17 cellular contexts compared by ENCODE assay signal in the genomic region with DNA sequence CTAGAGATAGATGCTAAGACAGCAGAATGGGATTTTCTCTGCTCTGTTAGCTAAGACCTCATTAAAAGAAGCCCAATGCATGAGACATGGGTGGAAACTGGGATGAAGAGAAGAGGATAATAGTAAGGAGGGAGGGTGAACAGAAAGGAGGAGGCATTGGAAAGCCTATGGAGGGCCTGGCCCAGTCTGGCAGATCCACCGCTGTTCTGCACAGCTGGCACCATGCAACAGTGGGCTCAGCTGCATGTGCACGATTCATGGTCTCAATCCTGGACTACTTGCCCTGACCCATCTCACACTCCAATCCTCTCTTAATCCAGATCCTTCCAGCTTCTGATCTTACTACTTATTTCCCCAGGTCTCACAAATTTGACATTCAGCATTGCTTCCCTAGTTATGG. TPM values are rescaled to one million over a fixed set of nuclear protein-coding genes. Genes with fewer than 3 reads are reported as not detected.
DNase-seq lines count a peak whose midpoint lies in the region; ATAC-seq and TF ChIP-seq lines count a peak whose summit lies in the region.
"Had no signal": no experiment of that assay in that cellular context is flagged by ENCODE, and none has a peak within 500 bp of the region (broad histone marks: within the 10 kb centered on the region; RNA-seq: fewer than 3 reads in every experiment).

No MANE protein-coding gene starts in this region.

- CTCF ChIA-PET in SK-N-SH (lab: Yijun Ruan, JAX), result interaction anchor here (0.6 to 1.9 kb wide), 7 partner anchors 8 to 477 kb away, joined by 3 to 7 read pairs (median 3); no protein-coding TSS in a partner anchor

- peaks cover 11% of the 10 kb centered on the region for H3K4me1 Mint-ChIP-seq in chondrocyte (ENCODE audit: low read depth)

- peaks cover 1% of the 10 kb centered on the region for H3K36me3 Mint-ChIP-seq in chondrocyte (ENCODE audit: low read depth)

- no peaks in the 10 kb centered on the region for H3K9me3 Mint-ChIP-seq in chondrocyte (ENCODE audit: low read depth)

- no peaks in the 10 kb centered on the region for H3K27me3 Mint-ChIP-seq in chondrocyte (ENCODE audit: low read depth)

- H3K4me2 ChIP-seq in SK-N-SH, result peak overlapping the region; percentile 84
- H3K4me2 ChIP-seq: A549 had no signal

- H3K27me3 ChIP-seq in SK-N-SH (ENCODE audit: insufficient read depth) (no peaks in the 10 kb centered on the region), WERI-Rb-1 (ENCODE audit: insufficient read depth, low read depth, severe bottlenecking) (no peaks in the 10 kb centered on the region), skeletal muscle tissue (ENCODE audit: control insufficient read depth in 3 of 3, insufficient read depth in 3 of 3, low read length in 3 of 3) (no peaks in the 10 kb centered on the region)

- H3K4me1 ChIP-seq in SK-N-SH (ENCODE audit: control insufficient read depth in 1 of 2, insufficient read depth in 2 of 2, low read depth in 1 of 2, low read length in 1 of 2) (peaks cover 13 to 38% of the 10 kb centered on the region in 2 experiments), skeletal muscle tissue (ENCODE audit: control insufficient read depth in 3 of 3, insufficient read depth in 3 of 3, low read length in 3 of 3) (peaks cover 25 to 54% (median 38%) of the 10 kb centered on the region in 3 donors)

- no peaks in the 10 kb centered on the region for H3K9me3 ChIP-seq in SK-N-SH
- H3K9me3 ChIP-seq in WERI-Rb-1 (ENCODE audit: severe bottlenecking), result peaks cover 5% of the 10 kb centered on the region
- no peaks in the 10 kb centered on the region for H3K9me3 ChIP-seq in skeletal muscle tissue (ENCODE audit: control insufficient read depth in 3 of 3, low read length in 3 of 3)
- H3K9me3 ChIP-seq: A549, lower lobe of right lung had no signal

- no peak overlapping the region for H3K27ac Mint-ChIP-seq in chondrocyte (ENCODE audit: unreplicated experiment)

- H3K4me3 ChIP-seq in SK-N-SH (ENCODE audit: low read depth in 2 of 2, low read length in 1 of 2) (peak overlapping the region in 1 of 2 experiments; percentile 71; a peak in 2 of 4 replicates), WERI-Rb-1 (ENCODE audit: low read depth, low read length) (no peak overlapping the region), foreskin fibroblast (ENCODE audit: low read depth in 1 of 2, low read length in 2 of 2) (peak overlapping the region; percentile 71 to 81), skeletal muscle tissue (ENCODE audit: low read length in 3 of 3) (no peak overlapping the region)
- H3K4me3 ChIP-seq: A549, hepatocyte had no signal

- peaks cover 14% of the 10 kb centered on the region for H3K79me2 ChIP-seq in SK-N-SH (ENCODE audit: insufficient read depth)
- H3K79me2 ChIP-seq: hepatocyte had no signal

- WGBS in SK-N-SH (ENCODE audit: low lambda C conversion rate), result 90% methylated on average over 2 of the region's 2 CpGs

- no peak for ATAC-seq in SK-N-SH treated with all-trans-retinoic acid at 6 μM for 48 hours
- no peak for ATAC-seq in HG03571 (IDR thresholded peaks at IDR 0.05; ENCODE audit: unreplicated experiment)
- ATAC-seq in GM18861 (IDR thresholded peaks at IDR 0.05; ENCODE audit: unreplicated experiment), result no peak
- ATAC-seq: A549, lower lobe of right lung had no signal

- no peak overlapping the region for H2AFZ ChIP-seq in SK-N-SH (ENCODE audit: low read depth)
- H2AFZ ChIP-seq: hepatocyte had no signal

- DNase-seq in SK-N-SH, result no peak
- peak; percentile 54 for DNase-seq in WERI-Rb-1
- DNase-seq in foreskin fibroblast, result peak in 1 of 2 donors; percentile 40
- DNase-seq in chondrocyte (ENCODE audit: low spot score), result no peak
- DNase-seq: activated CD4-positive, alpha-beta T cell treated with anti-CD3 and anti-CD28 coated beads, Interleukin-2, amount 50 U/mL, for 1 hour; activated CD8-positive, alpha-beta memory T cell treated with anti-CD3 and anti-CD28 coated beads, Interleukin-2, amount 50 U/mL, for 4 hours; amygdala; effector memory CD4-positive, alpha-beta T cell; lower lobe of right lung; NCI-H1694; stimulated activated CD4-positive, alpha-beta T cell treated with anti-CD3 and anti-CD28 coated beads, Interleukin-4, amount 100 ng/mL, for 24 hours had no signal

- TF ChIP-seq CTCF in SK-N-SH (IDR thresholded peaks at IDR 0.05) (no peak), WERI-Rb-1 (IDR thresholded peaks at IDR 0.05; ENCODE audit: low read depth, low read length) (no peak), foreskin fibroblast (IDR thresholded peaks at IDR 0.05; ENCODE audit: low read depth, low read length) (no peak), chondrocyte (IDR thresholded peaks at IDR 0.05) (no peak)

- H3K4me3 Mint-ChIP-seq in chondrocyte (ENCODE audit: unreplicated experiment), result no peak overlapping the region

- H3K36me3 ChIP-seq in SK-N-SH (replicated peaks in 1 of 2; ENCODE audit: control insufficient read depth in 1 of 2, insufficient read depth in 2 of 2, low read length in 1 of 2) (peaks cover 0 to 7% of the 10 kb centered on the region in 2 experiments), WERI-Rb-1 (peaks cover 7% of the 10 kb centered on the region; the same call in 1 of the 2 replicates), skeletal muscle tissue (ENCODE audit: control insufficient read depth in 3 of 3, insufficient read depth in 3 of 3, low read length in 3 of 3) (no peaks in the 10 kb centered on the region)
- H3K36me3 ChIP-seq: lower lobe of right lung had no signal

- H3K27ac ChIP-seq in SK-N-SH (ENCODE audit: low read depth in 2 of 2, low read length in 1 of 2), result peak overlapping the region in 1 of 2 experiments; percentile 19; a peak in 1 of 4 replicates
- no peak overlapping the region for H3K27ac ChIP-seq in WERI-Rb-1
- H3K27ac ChIP-seq in skeletal muscle tissue (ENCODE audit: low read depth, low read length), result peak overlapping the region; percentile 37
- H3K27ac ChIP-seq: A549, hepatocyte, lower lobe of right lung had no signal

- H3K9ac ChIP-seq in SK-N-SH (no peak overlapping the region), skeletal muscle tissue (ENCODE audit: low read depth in 1 of 3, low read length in 3 of 3) (no peak overlapping the region)

- no peaks in the 10 kb centered on the region for H3K9me2 ChIP-seq in SK-N-SH

- TF ChIP-seq RAD21 in SK-N-SH (IDR thresholded peaks at IDR 0.05; ENCODE audit: low read length), result no peak

- H4K20me1 ChIP-seq in SK-N-SH (ENCODE audit: insufficient read depth), result no peaks in the 10 kb centered on the region

- peaks cover 36% of the 10 kb centered on the region for H3F3A ChIP-seq in SK-N-SH (replicated peaks; ENCODE audit: insufficient read depth)

- POLR2A ChIA-PET in SK-N-SH (lab: Yijun Ruan, JAX), result no interaction called here

- TF ChIP-seq EP300 in SK-N-SH (IDR thresholded peaks at IDR 0.05; ENCODE audit: borderline replicate concordance in 1 of 2, low read depth in 1 of 2, low read length in 1 of 2), result no peak

TF ChIP-seq in SK-N-SH, 30 proteins besides CTCF, POLR2A, EP300 and RAD21 (continues in another document):
- TF ChIP-seq, protein P1, sequence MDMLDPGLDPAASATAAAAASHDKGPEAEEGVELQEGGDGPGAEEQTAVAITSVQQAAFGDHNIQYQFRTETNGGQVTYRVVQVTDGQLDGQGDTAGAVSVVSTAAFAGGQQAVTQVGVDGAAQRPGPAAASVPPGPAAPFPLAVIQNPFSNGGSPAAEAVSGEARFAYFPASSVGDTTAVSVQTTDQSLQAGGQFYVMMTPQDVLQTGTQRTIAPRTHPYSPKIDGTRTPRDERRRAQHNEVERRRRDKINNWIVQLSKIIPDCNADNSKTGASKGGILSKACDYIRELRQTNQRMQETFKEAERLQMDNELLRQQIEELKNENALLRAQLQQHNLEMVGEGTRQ (IDR thresholded peaks at IDR 0.05; ENCODE audit: borderline replicate concordance, low read depth, low read length), result no peak
- TF ChIP-seq RXRA (IDR thresholded peaks at IDR 0.05; ENCODE audit: borderline replicate concordance, low read depth), result no peak
- no peak for TF ChIP-seq MEF2A (IDR thresholded peaks at IDR 0.05; ENCODE audit: borderline replicate concordance, low read depth)

TF ChIP-seq in SK-N-SH treated with all-trans-retinoic acid at 6 μM for 48 hours, 23 proteins besides CTCF, POLR2A, EP300 and RAD21 (continues in another document):
- TF ChIP-seq ZFP30 (CRISPR knock-in tag; IDR thresholded peaks at IDR 0.05) (no peak), ZNF8 (CRISPR knock-in tag; IDR thresholded peaks at IDR 0.05) (no peak), PPARA (CRISPR knock-in tag; IDR thresholded peaks at IDR 0.05; ENCODE audit: borderline replicate concordance) (no peak), SNAI2 (CRISPR knock-in tag; IDR thresholded peaks at IDR 0.05) (no peak), CSDC2 (CRISPR knock-in tag; IDR thresholded peaks at IDR 0.05) (no peak), TCF4 (CRISPR knock-in tag; IDR thresholded peaks at IDR 0.05; ENCODE audit: borderline replicate concordance) (no peak), ZNF565 (CRISPR knock-in tag; conservative IDR thresholded peaks at IDR 0.05; ENCODE audit: low read depth) (no peak)
- TF ChIP-seq, protein P2, sequence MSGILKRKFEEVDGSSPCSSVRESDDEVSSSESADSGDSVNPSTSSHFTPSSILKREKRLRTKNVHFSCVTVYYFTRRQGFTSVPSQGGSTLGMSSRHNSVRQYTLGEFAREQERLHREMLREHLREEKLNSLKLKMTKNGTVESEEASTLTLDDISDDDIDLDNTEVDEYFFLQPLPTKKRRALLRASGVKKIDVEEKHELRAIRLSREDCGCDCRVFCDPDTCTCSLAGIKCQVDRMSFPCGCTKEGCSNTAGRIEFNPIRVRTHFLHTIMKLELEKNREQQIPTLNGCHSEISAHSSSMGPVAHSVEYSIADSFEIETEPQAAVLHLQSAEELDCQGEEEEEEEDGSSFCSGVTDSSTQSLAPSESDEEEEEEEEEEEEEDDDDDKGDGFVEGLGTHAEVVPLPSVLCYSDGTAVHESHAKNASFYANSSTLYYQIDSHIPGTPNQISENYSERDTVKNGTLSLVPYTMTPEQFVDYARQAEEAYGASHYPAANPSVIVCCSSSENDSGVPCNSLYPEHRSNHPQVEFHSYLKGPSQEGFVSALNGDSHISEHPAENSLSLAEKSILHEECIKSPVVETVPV (CRISPR knock-in tag; IDR thresholded peaks at IDR 0.05), result no peak

RNA-seq across cellular contexts. Expression of a gene that starts 2.2 kb away (rescaled TPM):
- 69.5 and 98.7 TPM in 2 replicates for polyA plus RNA-seq in SK-N-SH (2012; rRNA removed)
- 70.8 and 111 TPM in 2 replicates for polyA plus RNA-seq in SK-N-SH (2012; cell fraction: cytosol; rRNA removed)
- 124 and 128 TPM in 2 replicates for polyA plus RNA-seq in SK-N-SH (2012; cell fraction: nucleus; rRNA removed)
- total RNA-seq in skeletal muscle tissue, result 31.3 TPM
- total RNA-seq in chondrocyte, result 75.9 to 99.7 TPM (median 91.5 TPM) in 3 replicates

RNA-seq across cellular contexts. Expression of a gene that starts 43.8 kb away (rescaled TPM):
- 2.1 TPM in 2 replicates for polyA plus RNA-seq in SK-N-SH (2012; rRNA removed)
- polyA plus RNA-seq in SK-N-SH (2012; cell fraction: cytosol; rRNA removed), result 1.4 TPM in 2 replicates
- 3.6 and 5.4 TPM in 2 replicates for polyA plus RNA-seq in SK-N-SH (2012; cell fraction: nucleus; rRNA removed)
- total RNA-seq in skeletal muscle tissue (6.8 TPM), chondrocyte (4.4 to 5.9 TPM (median 5.4 TPM) in 3 replicates)

Comparison
In these comparisons a context has a peak if more than half of its experiments do, and no peak if none do; other contexts are left out.
1. H3K4me3 ChIP-seq: peak in foreskin fibroblast (2 of 2); none in WERI-Rb-1 (single experiment) and skeletal muscle tissue (0 of 3).